In genomic region chr1:26810105-26810504, GRCh38 we compare ENCODE assay signal across 8 cellular contexts. TPM values are rescaled to one million over a fixed set of nuclear protein-coding genes. Genes with fewer than 3 reads are reported as not detected.
DNase-seq lines count a peak whose midpoint lies in the region; ATAC-seq and TF ChIP-seq lines count a peak whose summit lies in the region.
"Not testable (repeated sequence)": the region's sequence is repeated elsewhere in the genome, so short reads cannot be mapped to it uniquely, and the experiment has no call there.

No MANE protein-coding gene starts in this region.

- not testable (repeated sequence) for H3K4me2 ChIP-seq in Loucy (ENCODE audit: low read depth, low read length, poor library complexity, severe bottlenecking); mammary epithelial cell (ENCODE audit: insufficient read depth, low read depth, low read length)

- TF ChIP-seq CTCF in Loucy (conservative IDR thresholded peaks at IDR 0.05; ENCODE audit: low read length) (peak; percentile 71), mammary epithelial cell (conservative IDR thresholded peaks at IDR 0.05 in 1 of 2, IDR thresholded peaks at IDR 0.05 in 1 of 2; ENCODE audit: extremely low read depth in 1 of 2, insufficient read depth in 1 of 2, low read depth in 1 of 2, low read length in 2 of 2) (peak; percentile 71 to 86), upper lobe of left lung (IDR thresholded peaks at IDR 0.05) (peak; percentile 42 to 72 (median 65))

- not testable (repeated sequence) for H3K9me2 ChIP-seq in Loucy (replicated peaks; ENCODE audit: low read depth, low read length)

- not testable (repeated sequence) for H3K79me2 ChIP-seq in Loucy (ENCODE audit: insufficient read depth, low read length); mammary epithelial cell (ENCODE audit: insufficient read depth, low read length)

- H3K9me3 Mint-ChIP-seq in activated CD4-positive, alpha-beta T cell treated with anti-CD3 and anti-CD28 coated beads, Interleukin-2, amount 10 ng/mL, durations not matched to agents 24 days and 14 days, result not testable (repeated sequence)

- intact Hi-C loops in activated CD4-positive, alpha-beta T cell treated with anti-CD3 and anti-CD28 coated beads, Interleukin-2, amount 10 ng/mL, durations not matched to agents 24 days and 14 days (cut with micrococcal nuclease), result loop anchor here (2.0 kb wide), 2 partner anchors 23 to 69 kb away; no protein-coding TSS in a partner anchor
- intact Hi-C loops in mammary epithelial cell (cut with micrococcal nuclease), result loop anchor here (2.0 kb wide), 2 partner anchors 39 to 69 kb away; no protein-coding TSS in a partner anchor
- intact Hi-C loops in right cardiac atrium (cut with DNase I), result loop anchor here in 3 of 4 donors (5.0 to 10.0 kb wide), 2 partner anchors 65 to 67 kb away; no protein-coding TSS in a partner anchor

- peak; percentile 57 to 72 for ATAC-seq in right cardiac atrium
- peak; percentile 62 to 85 for ATAC-seq in upper lobe of left lung (ENCODE audit: low FRiP score in 2 of 2)

- in situ Hi-C loops in mammary epithelial cell (cut with MboI; ENCODE audit: low sequenced_read_pairs in 2 of 2), result not testable (repeated sequence)

- not testable (repeated sequence) for H3K27me3 Mint-ChIP-seq in activated CD4-positive, alpha-beta T cell treated with anti-CD3 and anti-CD28 coated beads, Interleukin-2, amount 10 ng/mL, durations not matched to agents 24 days and 14 days

- CTCF ChIA-PET in mammary epithelial cell (lab: Charles Lee; ENCODE audit: low non-redundant PET), result interaction anchor here (1.0 kb wide), 1 partner anchor 39 kb away, joined by 11 read pairs; no protein-coding TSS in a partner anchor

- dilution Hi-C loops in mammary epithelial cell (cut with HindIII; ENCODE audit: low sequenced_read_pairs), result not testable (repeated sequence)

- not testable (repeated sequence) for H3K9ac ChIP-seq in Loucy (ENCODE audit: low read depth, low read length, poor library complexity, severe bottlenecking); mammary epithelial cell (ENCODE audit: insufficient read depth, low read length)

- peak overlapping the region; percentile 69 for H3K27ac Mint-ChIP-seq in activated CD4-positive, alpha-beta T cell treated with anti-CD3 and anti-CD28 coated beads, Interleukin-2, amount 10 ng/mL, durations not matched to agents 24 days and 14 days

- H3K4me1 Mint-ChIP-seq in activated CD4-positive, alpha-beta T cell treated with anti-CD3 and anti-CD28 coated beads, Interleukin-2, amount 10 ng/mL, durations not matched to agents 24 days and 14 days, result peaks cover 20% of the 10 kb centered on the region

- H3K36me3 ChIP-seq in Loucy (ENCODE audit: insufficient read depth, low read length); mammary epithelial cell (ENCODE audit: insufficient read depth, low read length); upper lobe of left lung: not testable (repeated sequence)

- not testable (repeated sequence) for TF ChIP-seq POLR2A in upper lobe of left lung (IDR thresholded peaks at IDR 0.05)

- H2AFZ ChIP-seq in Loucy (ENCODE audit: low read length); mammary epithelial cell (ENCODE audit: low read depth, low read length): not testable (repeated sequence)

- not testable (repeated sequence) for H3K27ac ChIP-seq in mammary epithelial cell (ENCODE audit: insufficient read depth, low read depth, low read length); right cardiac atrium (ENCODE audit: low read length); upper lobe of left lung

- TF ChIP-seq EP300 in upper lobe of left lung (IDR thresholded peaks at IDR 0.05), result not testable (repeated sequence)

- H3K4me1 ChIP-seq in Loucy (ENCODE audit: insufficient read depth, low read length, poor library complexity, severe bottlenecking), result peaks cover 15% of the 10 kb centered on the region
- H3K4me1 ChIP-seq in mammary epithelial cell (ENCODE audit: insufficient read depth, low read length); right cardiac atrium (ENCODE audit: control insufficient read depth, insufficient read depth, low read length); upper lobe of left lung: not testable (repeated sequence)

- BruUV-seq in mammary epithelial cell (replicated peaks; lab: Mats Ljungman, UMichigan), result not testable (repeated sequence)

- DNase-seq in ELF-1 (ENCODE audit: low read depth, low spot score) (peak; percentile 88), OCI-M1 (lab: John Stamatoyannopoulos, UW) (peak; percentile 84), mammary epithelial cell (peak; percentile 62), right cardiac atrium (peak; percentile 62 to 75 (median 74)), pons (ENCODE audit: low spot score) (peak; percentile 68), upper lobe of left lung (peak in 1 of 2 donors; percentile 59)
- DNase-seq in activated CD4-positive, alpha-beta T cell treated with anti-CD3 and anti-CD28 coated beads, Interleukin-2, amount 10 ng/mL, durations not matched to agents 24 days and 14 days, result peak; percentile 94

- H3K36me3 Mint-ChIP-seq in activated CD4-positive, alpha-beta T cell treated with anti-CD3 and anti-CD28 coated beads, Interleukin-2, amount 10 ng/mL, durations not matched to agents 24 days and 14 days (ENCODE audit: low read depth), result not testable (repeated sequence)

- not testable (repeated sequence) for H3K9me3 ChIP-seq in Loucy (ENCODE audit: insufficient read depth, low read depth, low read length); mammary epithelial cell (replicated peaks; ENCODE audit: insufficient read depth, low read length); right cardiac atrium (ENCODE audit: control insufficient read depth, low read length); upper lobe of left lung

- H3F3A ChIP-seq in Loucy (ENCODE audit: low read depth), result not testable (repeated sequence)

- WGBS in mammary epithelial cell (ENCODE audit: low coverage, missing lambda C conversion rate), result 55% methylated on average over 11 of the region's 11 CpGs
- WGBS in right cardiac atrium, result 54% methylated on average over 11 of the region's 11 CpGs
- 55 to 58% methylated on average over 11 of the region's 11 CpGs for WGBS in upper lobe of left lung, 2 donors

- H3K4me3 Mint-ChIP-seq in activated CD4-positive, alpha-beta T cell treated with anti-CD3 and anti-CD28 coated beads, Interleukin-2, amount 10 ng/mL, durations not matched to agents 24 days and 14 days, result peak overlapping the region; percentile 19

- H4K20me1 ChIP-seq in Loucy (ENCODE audit: insufficient read depth, low read length, poor library complexity, severe bottlenecking); mammary epithelial cell (ENCODE audit: insufficient read depth, low read length): not testable (repeated sequence)

- H3K4me3 ChIP-seq in Loucy (ENCODE audit: low read length, poor library complexity, severe bottlenecking); mammary epithelial cell (replicated peaks in 1 of 3; ENCODE audit: insufficient read depth in 1 of 3, low read depth in 2 of 3, low read length in 3 of 3); right cardiac atrium (ENCODE audit: low read length); upper lobe of left lung: not testable (repeated sequence)

- H3K27me3 ChIP-seq in Loucy (ENCODE audit: insufficient read depth, low read length, poor library complexity, severe bottlenecking); mammary epithelial cell (ENCODE audit: insufficient read depth, low read length); right cardiac atrium (ENCODE audit: control insufficient read depth, insufficient read depth); upper lobe of left lung: not testable (repeated sequence)

RNA-seq across cellular contexts. Expression of gene ZDHHC18, which starts 16.4 kb away (rescaled TPM):
- 75.9 and 77.3 TPM in 2 replicates for total RNA-seq in activated CD4-positive, alpha-beta T cell treated with anti-CD3 and anti-CD28 coated beads, Interleukin-2, amount 10 ng/mL, durations not matched to agents 24 days and 14 days
- total RNA-seq in mammary epithelial cell, result 10 to 100 TPM; 14.2 to 20.2 TPM
- 24.5 TPM for polyA plus RNA-seq in mammary epithelial cell
- 19.8 TPM for polyA minus RNA-seq in mammary epithelial cell
- 10 to 100 TPM; 11.8 to 14.4 (median 13.5) TPM for total RNA-seq in right cardiac atrium
- 12.3 TPM for polyA plus RNA-seq in right cardiac atrium
- 10 to 100 TPM; 18.9 to 35.9 (median 24.9) TPM for total RNA-seq in upper lobe of left lung

RNA-seq across cellular contexts. Expression of gene PIGV, which starts 22.4 kb away (rescaled TPM):
- total RNA-seq in activated CD4-positive, alpha-beta T cell treated with anti-CD3 and anti-CD28 coated beads, Interleukin-2, amount 10 ng/mL, durations not matched to agents 24 days and 14 days, result 15.2 and 16.0 TPM in 2 replicates
- total RNA-seq in mammary epithelial cell (10 to 100 TPM; 18.0 to 19.2 TPM), right cardiac atrium (1 to 10 TPM; 5.2 to 7.3 (median 5.9) TPM), upper lobe of left lung (10 to 100 TPM; 11.9 to 25.1 (median 17.5) TPM)
- polyA plus RNA-seq in mammary epithelial cell (19.1 TPM), right cardiac atrium (3.9 TPM)
- 10.1 TPM for polyA minus RNA-seq in mammary epithelial cell

RNA-seq across cellular contexts. Expression of gene SFN, which starts 52.8 kb away (rescaled TPM):
- total RNA-seq in activated CD4-positive, alpha-beta T cell treated with anti-CD3 and anti-CD28 coated beads, Interleukin-2, amount 10 ng/mL, durations not matched to agents 24 days and 14 days, result 0.24 and 0.47 TPM in 2 replicates
- 1,000 to 10,000 TPM; 1,135 to 2,555 TPM for total RNA-seq in mammary epithelial cell
- polyA plus RNA-seq in mammary epithelial cell, result 2,641 TPM
- polyA minus RNA-seq in mammary epithelial cell, result 1,141 TPM
- under 1 TPM in 2 of 4 donors, not detected in 2; 0.23 to 0.24 TPM for total RNA-seq in right cardiac atrium
- polyA plus RNA-seq in right cardiac atrium, result 0.20 TPM
- 100 to 1,000 TPM in 2 of 6 donors, 10 to 100 TPM in 4; 21.0 to 129 (median 70.1) TPM for total RNA-seq in upper lobe of left lung

Comparison
In these comparisons a context has a peak if more than half of its experiments do, and no peak if none do; other contexts are left out.
1. RNA of gene SFN, which starts 52.8 kb away (total RNA-seq): 1,135 to 2,555 TPM in mammary epithelial cell and 21.0 to 129 TPM in upper lobe of left lung; 0.24 to 0.47 TPM in activated CD4-positive, alpha-beta T cell treated with anti-CD3 and anti-CD28 coated beads, Interleukin-2, amount 10 ng/mL, durations not matched to agents 24 days and 14 days and 0.23 to 0.24 TPM in right cardiac atrium; every median in the first group is over 10 times any median in the second.
2. Peak in every context shown above with its lines, with median percentiles within 50 percentile points of each other: CTCF ChIP-seq.